ENCODE assay signal across 20 cellular contexts in the genomic region with DNA sequence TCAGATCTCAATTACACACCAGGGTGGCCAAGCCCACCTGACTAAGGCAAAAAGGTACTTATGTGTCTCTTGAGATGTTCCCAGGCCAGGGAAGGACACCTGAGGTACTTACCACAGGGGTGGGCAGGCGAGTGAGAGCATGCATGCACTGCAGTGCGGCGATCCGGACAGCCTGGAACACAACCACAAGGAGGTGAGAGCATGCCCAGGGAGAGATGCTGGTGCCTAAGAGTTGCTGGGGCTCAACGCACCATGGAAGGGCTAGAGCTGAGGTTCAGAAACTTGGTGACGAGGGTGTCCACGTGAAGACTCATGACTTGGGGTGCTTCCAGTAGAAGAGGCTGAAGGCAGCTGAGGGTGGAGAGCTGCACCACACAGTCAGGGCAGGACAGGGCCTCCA.
"Had no signal": no experiment of that assay in that cellular context is flagged by ENCODE, and none has a peak within 500 bp of the region (broad histone marks: within the 10 kb centered on the region; RNA-seq: fewer than 3 reads in every experiment).

No MANE protein-coding gene starts in this region.

- H3K27me3 Mint-ChIP-seq: memory B cell had no signal

- ATAC-seq: heart right ventricle, left ventricle myocardium superior, psoas muscle, right cardiac atrium, SK-N-SH treated with all-trans-retinoic acid at 6 μM for 48 hours had no signal

- DNase-seq: activated CD4-positive, alpha-beta T cell treated with anti-CD3 and anti-CD28 coated beads for 48 hours; activated CD4-positive, CD25-positive, alpha-beta regulatory T cell; activated naive CD4-positive, alpha-beta T cell treated with Interleukin-2 at 50 U/mL for 16 hours; adrenal gland; dermis blood vessel endothelial cell; effector memory CD4-positive, alpha-beta T cell; esophagus squamous epithelium; heart right ventricle; left ventricle myocardium superior; ovary; psoas muscle; right cardiac atrium; small intestine; stimulated activated CD4-positive, alpha-beta T cell treated with anti-CD3 and anti-CD28 coated beads, Interleukin-4, amount 100 ng/mL, for 1 hour; T-helper 1 cell; T-helper 9 cell; tibial artery had no signal

- H3K4me1 Mint-ChIP-seq: memory B cell had no signal

- H3K9me3 Mint-ChIP-seq: activated T-helper 2 cell treated with anti-CD3 and anti-CD28 coated beads, Interferon-gamma antibody, Interleukin-2, Interleukin-4, amounts not matched to agents 10 μg/mL and 5 μg/mL and 100 μg/mL, durations not matched to agents 14 hours and 24 hours and 36 hours; memory B cell had no signal

- H3K27ac Mint-ChIP-seq: activated T-helper 2 cell treated with anti-CD3 and anti-CD28 coated beads, Interferon-gamma antibody, Interleukin-2, Interleukin-4, amounts not matched to agents 10 μg/mL and 5 μg/mL and 100 μg/mL, durations not matched to agents 14 hours and 24 hours and 36 hours had no signal

- H3K4me3 Mint-ChIP-seq: memory B cell had no signal
